ENCODE assay signal across 1 cellular context in genomic region chr20:3843490-3843889, GRCh38.
TF ChIP-seq lines count a peak whose summit lies in the region.

No MANE protein-coding gene starts in this region.

TF ChIP-seq in K562, 482 proteins besides CTCF, POLR2A, EP300 and RAD21 (continued from another document and continues in another):
- TF ChIP-seq ZNF146 (CRISPR knock-in tag; IDR thresholded peaks at IDR 0.05; ENCODE audit: unreplicated experiment): no peak
- TF ChIP-seq MEF2A (IDR thresholded peaks at IDR 0.05; ENCODE audit: control insufficient read depth, low read depth, low read length): no peak
- no peak for TF ChIP-seq MBD2 (IDR thresholded peaks at IDR 0.05; ENCODE audit: borderline replicate concordance, low read depth)
- TF ChIP-seq KLF1 (tag; IDR thresholded peaks at IDR 0.05): no peak
- TF ChIP-seq MAFG (tag; conservative IDR thresholded peaks at IDR 0.05): peak; percentile 91
- TF ChIP-seq ZNF212 (CRISPR knock-in tag; IDR thresholded peaks at IDR 0.05): no peak
- peak; percentile 25 for TF ChIP-seq TBP (optimal IDR thresholded peaks at IDR 0.05; ENCODE audit: low read depth, low read length)
- TF ChIP-seq NBN (IDR thresholded peaks at IDR 0.05; ENCODE audit: low read depth): peak; percentile 38; the same call in 1 of the 2 replicates
- no peak for TF ChIP-seq PTTG1 (tag; IDR thresholded peaks at IDR 0.05; ENCODE audit: low read depth)
- TF ChIP-seq BACH1 (tag; IDR thresholded peaks at IDR 0.05): no peak
- TF ChIP-seq ZNF431 (CRISPR knock-in tag; IDR thresholded peaks at IDR 0.05): no peak
- TF ChIP-seq NR2C1 (IDR thresholded peaks at IDR 0.05): peak; percentile 86
- peak; percentile 79 for TF ChIP-seq NR2C1 (tag; IDR thresholded peaks at IDR 0.05)
- no peak for TF ChIP-seq ZNF324 (CRISPR knock-in tag; IDR thresholded peaks at IDR 0.05)
- TF ChIP-seq FOSL1 (tag; conservative IDR thresholded peaks at IDR 0.05): peak; percentile 77
- TF ChIP-seq TRIM24 (IDR thresholded peaks at IDR 0.05): no peak
- peak; percentile 30 for TF ChIP-seq RBBP5 (IDR thresholded peaks at IDR 0.05; ENCODE audit: borderline replicate concordance, insufficient read depth, low read length, poor library complexity, severe bottlenecking)
- peak; percentile 38; the same call in 1 of the 2 replicates for TF ChIP-seq CREB1 (IDR thresholded peaks at IDR 0.05)
- 0 out of 2 replicates have a peak, but pooled peaks have one; percentile 57 for TF ChIP-seq CREB1 (CRISPR knock-in tag; IDR thresholded peaks at IDR 0.05)
- peak; percentile 38; the same call in 1 of the 2 replicates for TF ChIP-seq ESRRA (IDR thresholded peaks at IDR 0.05; ENCODE audit: borderline replicate concordance, low read depth)
- TF ChIP-seq CREM (IDR thresholded peaks at IDR 0.05; ENCODE audit: low read depth): peak; percentile 76
- TF ChIP-seq YY1 (IDR thresholded peaks at IDR 0.05; ENCODE audit: borderline replicate concordance in 1 of 3, control insufficient read depth in 1 of 3, extremely low read depth in 1 of 3, insufficient read depth in 3 of 3, insufficient read length in 1 of 3, insufficient replicate concordance in 2 of 3, low read depth in 1 of 3, low read length in 2 of 3): peak in 1 of 3 experiments; percentile 47
- TF ChIP-seq ZNF316 (IDR thresholded peaks at IDR 0.05): peak; percentile 96
- no peak for TF ChIP-seq CHCHD3 (CRISPR knock-in tag; IDR thresholded peaks at IDR 0.05)
- TF ChIP-seq ZNF311 (CRISPR knock-in tag; IDR thresholded peaks at IDR 0.05): no peak
- TF ChIP-seq HDAC6 (IDR thresholded peaks at IDR 0.05; ENCODE audit: low read depth, low read length): no peak
- TF ChIP-seq CXXC5 (CRISPR knock-in tag; IDR thresholded peaks at IDR 0.05): peak; percentile 32; the same call in 1 of the 2 replicates
- TF ChIP-seq ZC3H11A (IDR thresholded peaks at IDR 0.05; ENCODE audit: low read depth, low read length): no peak
- TF ChIP-seq FOS (IDR thresholded peaks at IDR 0.05; ENCODE audit: extremely low read depth, insufficient read length): peak; percentile 3
- no peak for TF ChIP-seq CBX1 (IDR thresholded peaks at IDR 0.05; ENCODE audit: low read depth)
- TF ChIP-seq NCOR1 (IDR thresholded peaks at IDR 0.05): peak; percentile 29; the same call in 1 of the 2 replicates
- peak; percentile 57 for TF ChIP-seq EP400 (IDR thresholded peaks at IDR 0.05)
- TF ChIP-seq ZNF274 (IDR thresholded peaks at IDR 0.05; ENCODE audit: borderline replicate concordance, low read depth, low read length): no peak
- TF ChIP-seq LEF1 (IDR thresholded peaks at IDR 0.05): no peak
- TF ChIP-seq RBM39 (optimal IDR thresholded peaks at IDR 0.05; ENCODE audit: low read depth, low read length): no peak
- TF ChIP-seq MYC (IDR thresholded peaks at IDR 0.05; ENCODE audit: low read depth, low read length): peak; percentile 12; the same call in 1 of the 2 replicates
- no peak for TF ChIP-seq MYC (CRISPR knock-in tag; IDR thresholded peaks at IDR 0.05; ENCODE audit: borderline replicate concordance, low read depth)
- TF ChIP-seq PRDM10 (IDR thresholded peaks at IDR 0.05; ENCODE audit: partially characterized antibody): peak; percentile 46
- no peak for TF ChIP-seq ZNF79 (CRISPR knock-in tag; IDR thresholded peaks at IDR 0.05; ENCODE audit: low read depth)
- TF ChIP-seq TRIM28 (IDR thresholded peaks at IDR 0.05): no peak
- TF ChIP-seq NFIC (IDR thresholded peaks at IDR 0.05): no peak
- TF ChIP-seq ZNF12 (CRISPR knock-in tag; IDR thresholded peaks at IDR 0.05): no peak
- TF ChIP-seq ARID3B (CRISPR knock-in tag; IDR thresholded peaks at IDR 0.05; ENCODE audit: borderline replicate concordance): no peak
- no peak for TF ChIP-seq HNRNPH1 (optimal IDR thresholded peaks at IDR 0.05; ENCODE audit: low read depth, low read length)
- TF ChIP-seq MAFK (IDR thresholded peaks at IDR 0.05; ENCODE audit: low read length): peak; percentile 87
- peak in 1 of 2 experiments; percentile 54; a peak in 1 of 4 replicates for TF ChIP-seq ZNF639 (CRISPR knock-in tag; conservative IDR thresholded peaks at IDR 0.05 in 1 of 2, IDR thresholded peaks at IDR 0.05 in 1 of 2)
- TF ChIP-seq CCAR2 (IDR thresholded peaks at IDR 0.05; ENCODE audit: low read depth, low read length): no peak
- no peak; the same call in 1 of the 2 replicates for TF ChIP-seq VEZF1 (CRISPR knock-in tag; IDR thresholded peaks at IDR 0.05)
- TF ChIP-seq PHB (CRISPR knock-in tag; IDR thresholded peaks at IDR 0.05): no peak
- peak; percentile 93 for TF ChIP-seq JUND (IDR thresholded peaks at IDR 0.05; ENCODE audit: borderline replicate concordance, low read depth, low read length)
- TF ChIP-seq JUND (tag; IDR thresholded peaks at IDR 0.05; ENCODE audit: borderline replicate concordance, low read depth, low read length): peak; percentile 83; the same call in 1 of the 3 replicates
- 0 out of 2 replicates have a peak, but pooled peaks have one; percentile 35 for TF ChIP-seq RBFOX2 (IDR thresholded peaks at IDR 0.05; ENCODE audit: low read depth, low read length)
- TF ChIP-seq HNRNPUL1 (IDR thresholded peaks at IDR 0.05; ENCODE audit: low read length): no peak
- TF ChIP-seq SMARCC2 (IDR thresholded peaks at IDR 0.05; ENCODE audit: low read depth): peak; percentile 30; the same call in 1 of the 2 replicates
